In the genomic region with DNA sequence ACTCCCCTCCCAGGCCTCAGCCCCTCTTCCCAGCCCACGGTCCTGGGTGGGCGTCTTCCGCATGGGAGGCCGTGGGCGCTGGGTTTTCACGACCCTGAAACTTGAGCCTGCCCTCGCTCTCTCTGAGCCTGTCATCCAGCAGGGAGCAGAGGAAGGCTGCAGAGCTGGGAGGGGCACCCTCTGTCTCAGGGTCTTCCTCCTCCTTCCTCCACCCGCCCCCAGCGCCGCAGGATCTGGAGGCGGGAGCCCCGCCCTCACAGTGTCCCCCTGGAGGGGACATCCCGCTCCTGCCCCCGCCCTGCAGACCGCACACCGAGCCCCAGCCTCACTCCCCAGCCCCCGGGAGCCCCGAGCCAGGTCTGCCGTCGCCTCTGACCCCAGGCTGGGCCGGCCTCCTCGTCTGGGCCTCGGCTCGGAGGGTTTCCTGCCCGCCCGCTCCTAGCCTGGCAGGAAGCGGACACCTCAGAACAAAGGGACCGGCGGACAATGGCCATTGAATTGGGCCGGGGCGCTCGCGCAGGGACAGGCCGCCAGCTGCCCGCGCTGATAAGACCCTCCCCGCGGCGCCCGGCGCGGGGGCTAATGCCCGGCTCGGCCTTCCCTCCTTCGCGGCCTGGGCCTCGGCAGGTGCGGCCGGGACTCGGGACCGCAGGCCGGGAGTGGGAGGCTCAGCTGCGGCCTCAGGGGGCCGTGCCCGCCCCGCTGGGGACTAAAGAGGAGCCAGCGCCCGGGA, we compare ENCODE assay signal across 1 cellular context.
TF ChIP-seq lines count a peak whose summit lies in the region.

No MANE protein-coding gene starts in this region.

TF ChIP-seq in GM12878, 131 proteins besides CTCF, POLR2A, EP300 and RAD21:
- TF ChIP-seq HCFC1 (IDR thresholded peaks at IDR 0.05; ENCODE audit: low read length) (no peak), RBBP5 (conservative IDR thresholded peaks at IDR 0.05) (no peak), EGR1 (IDR thresholded peaks at IDR 0.05; ENCODE audit: borderline replicate concordance in 1 of 2, low read depth in 2 of 2, low read length in 2 of 2) (no peak), NFIC (IDR thresholded peaks at IDR 0.05; ENCODE audit: low read depth, low read length) (no peak), RUNX3 (IDR thresholded peaks at IDR 0.05; ENCODE audit: low read length) (no peak), SP1 (IDR thresholded peaks at IDR 0.05; ENCODE audit: low read depth, low read length) (no peak), SUZ12 (IDR thresholded peaks at IDR 0.05; ENCODE audit: unreplicated experiment) (peak; percentile 96), CBX5 (IDR thresholded peaks at IDR 0.05; ENCODE audit: low read depth) (no peak)
TF ChIP-seq in GM12878: peak in this region for 1.
